In the genomic region with DNA sequence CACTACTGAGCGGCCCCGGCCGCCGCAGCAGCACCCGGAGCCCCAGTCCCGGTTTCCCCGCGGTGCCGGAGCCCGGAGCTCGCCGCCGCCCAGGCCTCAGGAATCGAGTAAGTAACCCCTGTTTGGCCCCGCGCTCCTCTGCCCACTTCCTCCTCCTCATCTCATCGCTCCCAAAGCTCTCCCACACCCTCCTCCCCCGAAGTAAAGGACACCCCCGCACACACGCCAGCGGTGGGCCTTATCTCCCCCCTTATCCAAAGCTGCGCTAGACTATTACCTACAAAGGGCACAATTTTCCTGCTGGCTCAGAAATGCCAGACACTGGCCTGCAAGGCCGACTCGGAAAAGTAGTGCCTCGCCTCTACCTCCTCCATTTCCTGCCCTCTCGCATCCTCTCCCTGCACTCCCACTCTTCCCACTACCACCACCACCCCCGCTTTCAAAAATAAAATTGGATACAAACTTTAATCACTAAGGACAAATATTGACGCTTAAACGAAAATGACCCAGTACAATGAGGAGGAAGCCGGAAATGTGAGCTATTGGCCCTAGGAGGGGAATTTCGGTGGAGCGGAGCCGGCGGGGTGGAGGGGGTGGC, we compare ENCODE assay signal across 8 cellular contexts. TPM values are rescaled to one million over a fixed set of nuclear protein-coding genes. Genes with fewer than 3 reads are reported as not detected.
DNase-seq lines count a peak whose midpoint lies in the region; ATAC-seq, FAIRE-seq and TF ChIP-seq lines count a peak whose summit lies in the region.

No MANE protein-coding gene starts in this region.

- peak overlapping the region; percentile 44 for H3K4me2 ChIP-seq in parathyroid adenoma (ENCODE audit: low read length)

- intact Hi-C loops in dorsolateral prefrontal cortex (cut with DNase I) = loop anchor here in 1 of 2 donors (10.0 kb wide), 1 partner anchor 629 kb away; no protein-coding TSS in a partner anchor

- H3K9ac ChIP-seq in parathyroid adenoma = no peak overlapping the region

- ATAC-seq in HG03565 (IDR thresholded peaks at IDR 0.05; ENCODE audit: unreplicated experiment) = no peak

- peaks cover 0 to 96% (median 38%) of the 10 kb centered on the region in 45 donors for H3K27me3 ChIP-seq in dorsolateral prefrontal cortex
- H3K27me3 ChIP-seq in parathyroid adenoma (ENCODE audit: control insufficient read depth, insufficient read depth, low read length) = peaks cover 16% of the 10 kb centered on the region

- H3K27ac ChIP-seq in dorsolateral prefrontal cortex = peak overlapping the region; percentile 23 to 98 (median 93)
- H3K27ac ChIP-seq in parathyroid adenoma = peak overlapping the region; percentile 17

- DNase-seq in GM12891 (ENCODE audit: insufficient read length, low spot score) = no peak
- peak; percentile 87 for DNase-seq in NCI-H1105 treated with DMSO at 0.1 percent for 48 hours (lab: John Stamatoyannopoulos, UW)
- no peak for DNase-seq in dorsolateral prefrontal cortex
- DNase-seq in GM10266 (ENCODE audit: extremely low spot score) = no peak
- no peak for DNase-seq in erythroblast (lab: John Stamatoyannopoulos, UW)
- DNase-seq in A172 (ENCODE audit: low spot score) = no peak

- TF ChIP-seq POLR2A in GM12891 (IDR thresholded peaks at IDR 0.05; ENCODE audit: low read depth, low read length) = no peak
- TF ChIP-seq POLR2A in erythroblast (IDR thresholded peaks at IDR 0.05; ENCODE audit: low read length) = no peak

- FAIRE-seq in GM12891 (lab: Jason Lieb, UNC) = peak; percentile 83

- TF ChIP-seq CTCF in dorsolateral prefrontal cortex (IDR thresholded peaks at IDR 0.05 in 54 of 56, conservative IDR thresholded peaks at IDR 0.05 in 2 of 56; ENCODE audit: low read depth in 1 of 56, partially characterized antibody in 56 of 56) (no peak), parathyroid adenoma (IDR thresholded peaks at IDR 0.05) (no peak), GM10266 (IDR thresholded peaks at IDR 0.05; ENCODE audit: control insufficient read depth, insufficient read depth, low read depth, missing control alignments) (no peak)

- no peaks in the 10 kb centered on the region for H3K79me2 ChIP-seq in parathyroid adenoma

- H3K9me3 ChIP-seq in parathyroid adenoma (ENCODE audit: control insufficient read depth, low read length) = no peaks in the 10 kb centered on the region

- no peak overlapping the region for H2AFZ ChIP-seq in parathyroid adenoma

- peak overlapping the region; percentile 30 to 83 (median 59) for H3K4me3 ChIP-seq in dorsolateral prefrontal cortex
- no peak overlapping the region for H3K4me3 ChIP-seq in parathyroid adenoma (ENCODE audit: low read depth, low read length)

- no peaks in the 10 kb centered on the region for H3K4me1 ChIP-seq in parathyroid adenoma

- no peaks in the 10 kb centered on the region for H3K36me3 ChIP-seq in parathyroid adenoma (ENCODE audit: control insufficient read depth, insufficient read depth, low read length)

TF ChIP-seq in GM12891, 5 proteins besides CTCF, POLR2A, EP300 and RAD21:
- TF ChIP-seq PAX5 (IDR thresholded peaks at IDR 0.05; ENCODE audit: insufficient read depth, low read length, severe bottlenecking) (no peak), TAF1 (IDR thresholded peaks at IDR 0.05; ENCODE audit: low read depth, low read length) (no peak), SPI1 (IDR thresholded peaks at IDR 0.05; ENCODE audit: low read depth, low read length) (peak; percentile 52; the same call in 1 of the 2 replicates)

RNA-seq across cellular contexts. Expression of gene FOXG1, which starts 0.6 kb away (rescaled TPM):
- 4.3 TPM for polyA plus RNA-seq in GM12891 (2012; ENCODE audit: low read depth, missing spikeins)
- 10 to 100 TPM; 25.8 to 72.3 (median 52.9) TPM for total RNA-seq in dorsolateral prefrontal cortex
- 0.29 and 0.57 TPM in 2 replicates for total RNA-seq in A172 (2014; rRNA removed; shearing (Covaris generic))

Comparison
In these comparisons a context has a peak if more than half of its experiments do, and no peak if none do; other contexts are left out.
1. RNA of gene FOXG1, which starts 0.6 kb away (total RNA-seq): 25.8 to 72.3 TPM in dorsolateral prefrontal cortex; 0.29 to 0.57 TPM in A172; every median in the first group is over 10 times any median in the second.